8 cellular contexts compared by ENCODE assay signal in the genomic region with DNA sequence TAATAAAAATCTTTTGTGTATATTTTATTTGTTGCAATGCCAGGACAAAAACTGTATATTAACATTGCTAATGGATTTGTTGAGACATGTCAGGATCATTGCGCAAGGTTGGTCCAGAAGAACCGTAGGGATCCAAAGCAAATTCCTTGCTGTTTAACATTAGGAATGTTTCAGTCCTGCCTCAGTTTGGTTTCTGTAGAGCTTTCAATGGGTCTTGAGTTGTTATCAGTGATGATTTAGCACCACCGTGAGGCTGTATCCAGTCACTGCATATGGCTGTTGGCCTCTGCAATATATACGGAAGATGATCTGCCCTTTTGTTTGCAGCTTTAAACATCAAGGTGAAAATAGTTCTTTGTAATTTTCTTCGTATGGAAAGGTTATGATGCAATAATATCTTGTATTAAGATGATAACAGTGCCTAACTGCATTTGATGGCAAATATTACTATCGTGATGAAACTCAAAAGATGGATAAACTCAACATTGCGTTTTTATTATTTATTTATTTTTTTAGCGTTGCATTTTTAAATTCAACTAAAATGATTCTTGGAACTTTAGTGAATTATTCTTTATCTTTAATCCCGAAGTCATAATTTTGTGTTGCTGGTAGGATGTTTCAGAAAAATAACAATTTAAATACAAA.
DNase-seq lines count a peak whose midpoint lies in the region; ATAC-seq and TF ChIP-seq lines count a peak whose summit lies in the region.

No MANE protein-coding gene starts in this region.

- H3K27ac ChIP-seq in HEK293 (ENCODE audit: extremely low read depth, low read depth, low read length) (no peak overlapping the region), coronary artery (no peak overlapping the region), left lung (no peak overlapping the region)

- H3K27me3 ChIP-seq in left lung, result no peaks in the 10 kb centered on the region

- CTCF ChIA-PET in HEK293 (lab: Yijun Ruan, JAX), result interaction anchor here (0.5 to 2.8 kb wide), 18 partner anchors 11 to 1517 kb away, joined by 3 to 20 read pairs (median 3); no protein-coding TSS in a partner anchor

- peak; percentile 48 for DNase-seq in NCI-H1436 (lab: John Stamatoyannopoulos, UW)
- no peak for DNase-seq in NCI-H1436 treated with DMSO at 0.1 percent for 48 hours (lab: John Stamatoyannopoulos, UW)
- DNase-seq in NCI-H1105 (lab: John Stamatoyannopoulos, UW), result peak; percentile 59
- peak; percentile 72 for DNase-seq in SK-N-DZ (ENCODE audit: low spot score)
- DNase-seq in coronary artery (ENCODE audit: low spot score), result no peak
- no peak for DNase-seq in left lung
- peak; percentile 14 for DNase-seq in stimulated activated naive CD8-positive, alpha-beta T cell treated with anti-CD3 and anti-CD28 coated beads, Interleukin-15, Interleukin-2, amounts not matched to agents 100 U/mL and 50 U/mL, for 24 hours

- H3K4me1 ChIP-seq in HEK293 (ENCODE audit: control insufficient read depth, insufficient read depth, low read length) (peaks cover 4% of the 10 kb centered on the region; the same call in 1 of the 2 replicates), left lung (peaks cover 0 to 12% of the 10 kb centered on the region in 2 donors)

- H3K9me3 ChIP-seq in HEK293 (ENCODE audit: control insufficient read depth, insufficient read depth, low read depth, low read length) (no peaks in the 10 kb centered on the region), left lung (no peaks in the 10 kb centered on the region)

- intact Hi-C loops in left lung (cut with DNase I), result no loop called here

- H3K4me3 ChIP-seq in HEK293 (ENCODE audit: low read depth, low read length), result no peak overlapping the region
- H3K4me3 ChIP-seq in coronary artery, result no peak overlapping the region
- no peak overlapping the region for H3K4me3 ChIP-seq in left lung

- peak; percentile 99 for ATAC-seq in left lung
- no peak for ATAC-seq in stimulated activated naive CD8-positive, alpha-beta T cell treated with anti-CD3 and anti-CD28 coated beads, Interleukin-15, Interleukin-2, amounts not matched to agents 100 U/mL and 50 U/mL, for 24 hours

- H3K36me3 ChIP-seq in HEK293 (ENCODE audit: control insufficient read depth in 2 of 2, insufficient read depth in 1 of 2, low read length in 2 of 2) (no peaks in the 10 kb centered on the region), left lung (no peaks in the 10 kb centered on the region)

- TF ChIP-seq CTCF in HEK293 (tag by site-specific recombination; IDR thresholded peaks at IDR 0.05), result peak; percentile 72; the same call in 1 of the 2 replicates
- TF ChIP-seq CTCF in coronary artery (IDR thresholded peaks at IDR 0.05), result peak; percentile 60
- peak; percentile 69 to 81 for TF ChIP-seq CTCF in left lung (IDR thresholded peaks at IDR 0.05)

- POLR2A ChIA-PET in HEK293 (lab: Yijun Ruan, JAX), result interaction anchor here (0.6 kb wide), 1 partner anchor 91 kb away, joined by 3 read pairs; no protein-coding TSS in a partner anchor

TF ChIP-seq in HEK293, 187 proteins besides CTCF, POLR2A, EP300 and RAD21:
- TF ChIP-seq HOXD13 (CRISPR knock-in tag; IDR thresholded peaks at IDR 0.05; ENCODE audit: borderline replicate concordance), result no peak
- TF ChIP-seq ZNF600 (tag by site-specific recombination; IDR thresholded peaks at IDR 0.05), result 0 out of 2 replicates have a peak, but pooled peaks have one; percentile 21
- peak; percentile 28; the same call in 1 of the 2 replicates for TF ChIP-seq ZNF692 (tag by site-specific recombination; IDR thresholded peaks at IDR 0.05)
- TF ChIP-seq ZNF404 (tag by site-specific recombination; IDR thresholded peaks at IDR 0.05), result no peak
- TF ChIP-seq IKZF3 (tag by site-specific recombination; IDR thresholded peaks at IDR 0.05), result peak; percentile 72
- TF ChIP-seq ZBTB48 (tag by site-specific recombination; IDR thresholded peaks at IDR 0.05), result peak; percentile 60; the same call in 1 of the 2 replicates
- peak; percentile 81 for TF ChIP-seq ZNF654 (tag by site-specific recombination; IDR thresholded peaks at IDR 0.05; ENCODE audit: low read depth)
- TF ChIP-seq ZBTB1 (tag by site-specific recombination; IDR thresholded peaks at IDR 0.05), result no peak

Comparison
In these comparisons a context has a peak if more than half of its experiments do, and no peak if none do; other contexts are left out.
1. DNase-seq: peak in NCI-H1436 (single experiment), NCI-H1105 (single experiment), SK-N-DZ (single experiment) and stimulated activated naive CD8-positive, alpha-beta T cell treated with anti-CD3 and anti-CD28 coated beads, Interleukin-15, Interleukin-2, amounts not matched to agents 100 U/mL and 50 U/mL, for 24 hours (single experiment); none in NCI-H1436 treated with DMSO at 0.1 percent for 48 hours (single experiment), coronary artery (single experiment) and left lung (0 of 2).
2. Peak in every context shown above with its lines, with median percentiles within 50 percentile points of each other: CTCF ChIP-seq.